29 cellular contexts compared by ENCODE assay signal in genomic region chr20:57238089-57238488, GRCh38.
"Had no signal": no experiment of that assay in that cellular context is flagged by ENCODE, and none has a peak within 500 bp of the region (broad histone marks: within the 10 kb centered on the region; RNA-seq: fewer than 3 reads in every experiment).

No MANE protein-coding gene starts in this region.

- H3K27me3 Mint-ChIP-seq: type B pancreatic cell had no signal

- DNase-seq: stimulated activated CD4-positive, alpha-beta T cell treated with anti-CD3 and anti-CD28 coated beads, Interleukin-2, amount 100 ng/mL, for 48 hours; stimulated activated CD4-positive, alpha-beta T cell treated with anti-CD3 and anti-CD28 coated beads, Interleukin-4, amount 100 ng/mL, for 1 hour; stimulated activated CD4-positive, alpha-beta T cell treated with anti-CD3 and anti-CD28 coated beads, Interleukin-4, amount 100 ng/mL, for 24 hours; stimulated activated CD4-positive, alpha-beta T cell treated with anti-CD3 and anti-CD28 coated beads, Interleukin-4, amount 100 ng/mL, for 4 hours; stimulated activated CD8-positive, alpha-beta memory T cell treated with anti-CD3 and anti-CD28 coated beads, Interleukin-4, amount 100 ng/mL, for 48 hours; stimulated activated naive B cell treated with anti-CD40 and anti-IgM and Interleukin-4, amounts not matched to agents 10 μg/mL and 1 μg/mL and 100 μg/mL, for 72 hours; stimulated activated naive CD4-positive, alpha-beta T cell; stimulated activated naive CD4-positive, alpha-beta T cell treated with Interleukin-2 at 50 U/mL for 16 hours; stimulated activated naive CD8-positive, alpha-beta T cell treated with anti-CD3 and anti-CD28 coated beads, Interleukin-15, amount 100 ng/mL, for 72 hours; stimulated activated naive CD8-positive, alpha-beta T cell treated with anti-CD3 and anti-CD28 coated beads, Interleukin-15, Interleukin-2, amounts not matched to agents 100 U/mL and 50 U/mL, for 24 hours; stomach; substantia nigra; testis; thyroid gland; tibial artery; transverse colon; trophoblast cell; upper lobe of left lung; upper lobe of right lung; uterus had no signal

- H3K36me3 Mint-ChIP-seq: stimulated activated effector memory CD8-positive, alpha-beta T cell treated with anti-CD3 and anti-CD28 coated beads, Interleukin-12 subunit alpha, Interleukin-12 subunit beta, amount 100 ng/mL, for 72 hours; stimulated activated memory B cell treated with anti-CD40 and anti-IgM and Interleukin-4, amounts not matched to agents 10 μg/mL and 1 μg/mL and 100 μg/mL, for 72 hours; stimulated activated naive B cell treated with anti-CD40 and anti-IgM and Interleukin-4, amounts not matched to agents 10 μg/mL and 1 μg/mL and 100 μg/mL, for 72 hours had no signal

- H3K27ac ChIP-seq: stomach, suprapubic skin, testis, thoracic aorta, tibial artery, transverse colon, upper lobe of left lung, upper lobe of right lung, vagina had no signal

- H3K36me3 ChIP-seq: stomach, suprapubic skin, thoracic aorta, thyroid gland, tibial artery, tibial nerve, transverse colon, upper lobe of left lung, upper lobe of right lung, uterus, vagina had no signal

- H3K4me3 Mint-ChIP-seq: stimulated activated effector memory CD8-positive, alpha-beta T cell treated with anti-CD3 and anti-CD28 coated beads, Interleukin-12 subunit alpha, Interleukin-12 subunit beta, amount 100 ng/mL, for 72 hours; stimulated activated memory B cell treated with anti-CD40 and anti-IgM and Interleukin-4, amounts not matched to agents 10 μg/mL and 1 μg/mL and 100 μg/mL, for 72 hours; stimulated activated naive B cell treated with anti-CD40 and anti-IgM and Interleukin-4, amounts not matched to agents 10 μg/mL and 1 μg/mL and 100 μg/mL, for 72 hours; stimulated activated naive CD8-positive, alpha-beta T cell treated with anti-CD3 and anti-CD28 coated beads, Interleukin-15, amount 100 ng/mL, for 72 hours; stimulated activated naive CD8-positive, alpha-beta T cell treated with anti-CD3 and anti-CD28 coated beads, Interleukin-15, Interleukin-2, amounts not matched to agents 100 ng/mL and 50 ng/mL, for 24 hours; type B pancreatic cell had no signal

- H3K27me3 ChIP-seq: testis, thyroid gland, tibial nerve, upper lobe of left lung, uterus, vagina had no signal

- H3K27ac Mint-ChIP-seq: stimulated activated effector memory CD8-positive, alpha-beta T cell treated with anti-CD3 and anti-CD28 coated beads, Interleukin-12 subunit alpha, Interleukin-12 subunit beta, amount 100 ng/mL, for 72 hours; stimulated activated memory B cell treated with anti-CD40 and anti-IgM and Interleukin-4, amounts not matched to agents 10 μg/mL and 1 μg/mL and 100 μg/mL, for 72 hours; stimulated activated naive B cell treated with anti-CD40 and anti-IgM and Interleukin-4, amounts not matched to agents 10 μg/mL and 1 μg/mL and 100 μg/mL, for 72 hours; stimulated activated naive CD8-positive, alpha-beta T cell treated with anti-CD3 and anti-CD28 coated beads, Interleukin-15, amount 100 ng/mL, for 72 hours; stimulated activated naive CD8-positive, alpha-beta T cell treated with anti-CD3 and anti-CD28 coated beads, Interleukin-15, Interleukin-2, amounts not matched to agents 100 ng/mL and 50 ng/mL, for 24 hours had no signal

- FAIRE-seq: urothelium cell line had no signal

- H3K4me1 ChIP-seq: testis, tibial artery, transverse colon, upper lobe of left lung, upper lobe of right lung had no signal

- ATAC-seq: stimulated activated effector memory CD8-positive, alpha-beta T cell treated with anti-CD3 and anti-CD28 coated beads, Interleukin-12 subunit alpha, Interleukin-12 subunit beta, amount 100 ng/mL, for 72 hours; stimulated activated memory B cell treated with anti-CD40 and anti-IgM and Interleukin-4, amounts not matched to agents 10 μg/mL and 1 μg/mL and 100 μg/mL, for 72 hours; stimulated activated naive B cell treated with anti-CD40 and anti-IgM and Interleukin-4, amounts not matched to agents 10 μg/mL and 1 μg/mL and 100 μg/mL, for 72 hours; stimulated activated naive CD8-positive, alpha-beta T cell treated with anti-CD3 and anti-CD28 coated beads, Interleukin-15, amount 100 ng/mL, for 72 hours; stimulated activated naive CD8-positive, alpha-beta T cell treated with anti-CD3 and anti-CD28 coated beads, Interleukin-15, Interleukin-2, amounts not matched to agents 100 U/mL and 50 U/mL, for 24 hours; upper lobe of right lung had no signal

- H3K4me3 ChIP-seq: stomach, suprapubic skin, testis, thoracic aorta, thyroid gland, tibial artery, tibial nerve, transverse colon, upper lobe of left lung, upper lobe of right lung, uterus, vagina had no signal

- H3K4me1 Mint-ChIP-seq: stimulated activated effector memory CD8-positive, alpha-beta T cell treated with anti-CD3 and anti-CD28 coated beads, Interleukin-12 subunit alpha, Interleukin-12 subunit beta, amount 100 ng/mL, for 72 hours; stimulated activated memory B cell treated with anti-CD40 and anti-IgM and Interleukin-4, amounts not matched to agents 10 μg/mL and 1 μg/mL and 100 μg/mL, for 72 hours; stimulated activated naive B cell treated with anti-CD40 and anti-IgM and Interleukin-4, amounts not matched to agents 10 μg/mL and 1 μg/mL and 100 μg/mL, for 72 hours; stimulated activated naive CD8-positive, alpha-beta T cell treated with anti-CD3 and anti-CD28 coated beads, Interleukin-15, amount 100 ng/mL, for 72 hours had no signal

- H3K9me3 ChIP-seq: suprapubic skin, testis, thoracic aorta, thyroid gland, tibial artery, tibial nerve, transverse colon, upper lobe of left lung, upper lobe of right lung, uterus, vagina had no signal

- H3K9me3 Mint-ChIP-seq: stimulated activated effector memory CD8-positive, alpha-beta T cell treated with anti-CD3 and anti-CD28 coated beads, Interleukin-12 subunit alpha, Interleukin-12 subunit beta, amount 100 ng/mL, for 72 hours; stimulated activated naive CD8-positive, alpha-beta T cell treated with anti-CD3 and anti-CD28 coated beads, Interleukin-15, Interleukin-2, amounts not matched to agents 100 ng/mL and 50 ng/mL, for 24 hours; type B pancreatic cell had no signal
